In the genomic region with DNA sequence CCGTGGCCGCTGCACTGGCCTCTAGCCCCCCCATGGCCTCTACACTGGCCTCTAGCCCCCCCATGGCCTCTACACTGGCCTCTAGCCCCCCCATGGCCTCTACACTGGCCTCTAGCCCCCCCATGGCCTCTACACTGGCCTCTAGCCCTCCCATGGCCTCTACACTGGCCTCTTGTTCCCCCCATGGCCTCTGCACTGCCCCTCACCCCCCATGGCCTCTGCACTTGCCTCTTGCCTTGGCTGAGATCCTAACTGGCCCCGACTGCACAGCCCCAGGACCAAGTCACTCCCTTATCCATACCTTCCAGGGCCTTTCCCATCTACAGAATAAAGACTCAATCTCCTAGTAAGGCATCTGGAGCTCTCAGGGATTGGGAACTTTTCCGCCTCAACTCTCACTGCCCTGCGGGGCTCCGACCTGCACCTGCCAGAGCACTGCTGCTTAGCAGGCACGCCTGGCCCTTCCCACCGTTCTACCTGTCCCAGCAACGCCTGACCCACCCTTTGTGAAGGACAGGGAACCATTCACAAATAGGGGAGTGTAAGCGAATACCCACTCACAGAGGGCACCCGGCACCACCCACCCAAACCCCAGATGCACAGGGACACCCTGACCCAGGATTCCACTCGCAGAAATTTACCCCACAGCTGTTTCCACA, we compare ENCODE assay signal across 1 cellular context.
A peak's percentile ranks its signal among the peaks of the same experiment; 100 is the strongest.
TF ChIP-seq lines count a peak whose summit lies in the region.

No MANE protein-coding gene starts in this region.

TF ChIP-seq in HepG2, 621 proteins besides CTCF, POLR2A, EP300 and RAD21:
- TF ChIP-seq, protein P1, sequence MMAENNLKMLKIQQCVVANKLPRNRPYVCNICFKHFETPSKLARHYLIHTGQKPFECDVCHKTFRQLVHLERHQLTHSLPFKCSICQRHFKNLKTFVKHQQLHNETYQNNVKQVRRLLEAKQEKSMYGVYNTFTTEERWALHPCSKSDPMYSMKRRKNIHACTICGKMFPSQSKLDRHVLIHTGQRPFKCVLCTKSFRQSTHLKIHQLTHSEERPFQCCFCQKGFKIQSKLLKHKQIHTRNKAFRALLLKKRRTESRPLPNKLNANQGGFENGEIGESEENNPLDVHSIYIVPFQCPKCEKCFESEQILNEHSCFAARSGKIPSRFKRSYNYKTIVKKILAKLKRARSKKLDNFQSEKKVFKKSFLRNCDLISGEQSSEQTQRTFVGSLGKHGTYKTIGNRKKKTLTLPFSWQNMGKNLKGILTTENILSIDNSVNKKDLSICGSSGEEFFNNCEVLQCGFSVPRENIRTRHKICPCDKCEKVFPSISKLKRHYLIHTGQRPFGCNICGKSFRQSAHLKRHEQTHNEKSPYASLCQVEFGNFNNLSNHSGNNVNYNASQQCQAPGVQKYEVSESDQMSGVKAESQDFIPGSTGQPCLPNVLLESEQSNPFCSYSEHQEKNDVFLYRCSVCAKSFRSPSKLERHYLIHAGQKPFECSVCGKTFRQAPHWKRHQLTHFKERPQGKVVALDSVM (CRISPR knock-in tag; IDR thresholded peaks at IDR 0.05) = peak; percentile 99
- no peak for TF ChIP-seq ZNF841 (CRISPR knock-in tag; IDR thresholded peaks at IDR 0.05; ENCODE audit: borderline replicate concordance)
